In genomic region chr14:81990312-81990761, GRCh38 we compare ENCODE assay signal across 8 cellular contexts.
DNase-seq lines count a peak whose midpoint lies in the region; ATAC-seq lines count a peak whose summit lies in the region.

No MANE protein-coding gene starts in this region.

- H3K9me3 Mint-ChIP-seq in memory B cell = no peaks in the 10 kb centered on the region

- no peaks in the 10 kb centered on the region for H3K27me3 Mint-ChIP-seq in memory B cell

- no peak overlapping the region for H3K27ac Mint-ChIP-seq in memory B cell

- no peak overlapping the region for H3K4me3 Mint-ChIP-seq in memory B cell

- no peak overlapping the region for H3K27ac ChIP-seq in substantia nigra (ENCODE audit: low read depth, low read length, poor library complexity, severe bottlenecking)

- ATAC-seq in GM21423 (IDR thresholded peaks at IDR 0.05; ENCODE audit: unreplicated experiment) (peak; percentile 63), memory B cell (ENCODE audit: low read depth) (no peak), HG03521 (IDR thresholded peaks at IDR 0.05; ENCODE audit: unreplicated experiment) (no peak)

- H3K36me3 Mint-ChIP-seq in memory B cell = no peaks in the 10 kb centered on the region

- H3K4me1 Mint-ChIP-seq in memory B cell = no peaks in the 10 kb centered on the region

- peak; percentile 33 for DNase-seq in EL
- DNase-seq in Kasumi-1 (lab: John Stamatoyannopoulos, UW) = peak; percentile 56 to 64
- peak; percentile 56 for DNase-seq in SK-N-DZ (ENCODE audit: low spot score)
- peak; percentile 35 for DNase-seq in dedifferentiated amniotic fluid mesenchymal stem cell (ENCODE audit: extremely low spot score)
- peak; percentile 18 to 21 for DNase-seq in memory B cell (ENCODE audit: low spot score in 2 of 2)
- DNase-seq in substantia nigra (lab: John Stamatoyannopoulos, UW) = peak in 31 of 49 donors; percentile 0 to 46 (median 23)
